Comparison of ENCODE assay signal across 9 cellular contexts in the genomic region with DNA sequence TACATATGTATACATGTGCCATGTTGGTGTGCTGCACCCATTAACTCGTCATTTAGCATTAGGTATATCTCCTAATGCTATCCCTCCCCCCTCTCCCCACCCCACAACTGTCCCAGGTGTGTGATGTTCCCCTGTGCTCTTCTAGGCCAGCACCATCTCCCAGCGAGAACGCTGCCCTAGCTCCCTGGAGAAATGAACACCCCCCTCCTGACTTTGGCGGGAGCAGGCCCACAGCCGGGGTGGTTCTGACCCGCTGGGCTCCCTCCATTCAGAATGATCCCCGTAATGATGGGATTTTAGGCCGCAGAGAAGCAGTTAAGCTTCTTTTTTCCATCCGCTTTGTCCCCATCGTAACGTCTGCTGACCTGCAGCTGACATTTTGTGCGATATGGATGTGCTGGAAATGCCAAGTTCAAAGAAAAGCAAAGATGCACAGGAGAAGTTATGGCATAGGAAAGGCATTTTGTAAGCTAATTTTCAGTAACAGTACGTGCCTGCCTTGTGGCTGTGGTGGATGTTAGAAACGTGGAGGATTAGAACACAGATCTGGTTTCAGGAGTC. TPM values are rescaled to one million over a fixed set of nuclear protein-coding genes. Genes with fewer than 3 reads are reported as not detected.
DNase-seq lines count a peak whose midpoint lies in the region; ATAC-seq, FAIRE-seq and TF ChIP-seq lines count a peak whose summit lies in the region.
"Had no signal": no experiment of that assay in that cellular context is flagged by ENCODE, and none has a peak within 500 bp of the region (broad histone marks: within the 10 kb centered on the region; RNA-seq: fewer than 3 reads in every experiment).

No MANE protein-coding gene starts in this region.

- FAIRE-seq in frontal cortex (lab: Jason Lieb, UNC) = no peak

- peaks cover 63% of the 10 kb centered on the region for H3K4me1 ChIP-seq in BLaER1
- peaks cover 8 to 32% of the 10 kb centered on the region in 2 donors for H3K4me1 ChIP-seq in naive thymus-derived CD4-positive, alpha-beta T cell (ENCODE audit: control insufficient read depth in 2 of 2, insufficient read depth in 2 of 2, low read length in 2 of 2)

- no peak for DNase-seq in GM12865 (ENCODE audit: low read depth)
- no peak for DNase-seq in activated naive CD8-positive, alpha-beta T cell treated with anti-CD3 and anti-CD28 coated beads, Interleukin-2, amount 50 U/mL, for 24 hours
- peak in 1 of 9 donors; percentile 21 for DNase-seq in naive thymus-derived CD4-positive, alpha-beta T cell
- DNase-seq in epidermal melanocyte (ENCODE audit: insufficient read length, low spot score) = no peak
- DNase-seq in activated gamma-delta T cell treated with Interleukin-2 at 50 U/mL for 16 hours = no peak
- DNase-seq in frontal cortex (ENCODE audit: low spot score in 2 of 2) = no peak

- CTCF ChIA-PET in naive thymus-derived CD4-positive, alpha-beta T cell (lab: Charles Lee) = interaction anchor here (0.7 to 12.7 kb wide), 15 partner anchors 8 to 385 kb away, joined by 3 to 315 read pairs (median 9); a partner anchor contains a TSS

- no peak overlapping the region for H3K27ac ChIP-seq in BLaER1
- peak overlapping the region; percentile 85 for H3K27ac ChIP-seq in naive thymus-derived CD4-positive, alpha-beta T cell (ENCODE audit: low read depth, low read length)
- H3K27ac ChIP-seq: parathyroid adenoma had no signal

- no peaks in the 10 kb centered on the region for H3K9me3 Mint-ChIP-seq in activated naive CD8-positive, alpha-beta T cell treated with anti-CD3 and anti-CD28 coated beads, Interleukin-2, amount 50 U/mL, for 24 hours
- H3K9me3 Mint-ChIP-seq in naive thymus-derived CD4-positive, alpha-beta T cell = no peaks in the 10 kb centered on the region

- intact Hi-C loops in naive thymus-derived CD4-positive, alpha-beta T cell (cut with micrococcal nuclease) = loop anchor here (1.0 to 5.0 kb wide), 8 partner anchors 16 to 470 kb away; a partner anchor contains a TSS

- peak overlapping the region; percentile 54 for H3K9ac ChIP-seq in BLaER1
- H3K9ac ChIP-seq: parathyroid adenoma had no signal

- ATAC-seq in activated naive CD8-positive, alpha-beta T cell treated with anti-CD3 and anti-CD28 coated beads, Interleukin-2, amount 50 U/mL, for 24 hours = no peak
- ATAC-seq in naive thymus-derived CD4-positive, alpha-beta T cell = no peak
- ATAC-seq in HG03280 (IDR thresholded peaks at IDR 0.05; ENCODE audit: unreplicated experiment) = no peak

- peak overlapping the region; percentile 79 for H3K4me3 Mint-ChIP-seq in activated naive CD8-positive, alpha-beta T cell treated with anti-CD3 and anti-CD28 coated beads, Interleukin-2, amount 50 U/mL, for 24 hours
- peak overlapping the region; percentile 61 to 94 (median 86) for H3K4me3 Mint-ChIP-seq in naive thymus-derived CD4-positive, alpha-beta T cell

- H3K4me2 ChIP-seq in BLaER1 = peak overlapping the region; percentile 90

- peaks cover 4% of the 10 kb centered on the region for H3K36me3 ChIP-seq in BLaER1
- H3K36me3 ChIP-seq in naive thymus-derived CD4-positive, alpha-beta T cell (ENCODE audit: control insufficient read depth in 2 of 3, insufficient read depth in 3 of 3, low read length in 3 of 3) = peaks cover 0 to 1% (median 0%) of the 10 kb centered on the region in 3 experiments

- H3K27me3 ChIP-seq in BLaER1 = no peaks in the 10 kb centered on the region
- H3K27me3 ChIP-seq in naive thymus-derived CD4-positive, alpha-beta T cell (ENCODE audit: control insufficient read depth in 2 of 2, insufficient read depth in 2 of 2, low read length in 2 of 2) = no peaks in the 10 kb centered on the region

- H3K27me3 Mint-ChIP-seq in activated naive CD8-positive, alpha-beta T cell treated with anti-CD3 and anti-CD28 coated beads, Interleukin-2, amount 50 U/mL, for 24 hours = no peaks in the 10 kb centered on the region
- H3K27me3 Mint-ChIP-seq in naive thymus-derived CD4-positive, alpha-beta T cell = peaks cover 0 to 2% (median 0%) of the 10 kb centered on the region in 5 donors

- no peaks in the 10 kb centered on the region for H4K20me1 ChIP-seq in BLaER1

- POLR2A ChIA-PET in naive thymus-derived CD4-positive, alpha-beta T cell (lab: Charles Lee) = interaction anchor here (0.6 to 9.4 kb wide), 16 partner anchors 8 to 219 kb away, joined by 3 to 290 read pairs (median 4); a partner anchor contains a TSS

- no peaks in the 10 kb centered on the region for H3K9me3 ChIP-seq in BLaER1
- H3K9me3 ChIP-seq in naive thymus-derived CD4-positive, alpha-beta T cell (ENCODE audit: control insufficient read depth in 2 of 3, low read length in 3 of 3) = no peaks in the 10 kb centered on the region

- peaks cover 52% of the 10 kb centered on the region for H3K4me1 Mint-ChIP-seq in activated naive CD8-positive, alpha-beta T cell treated with anti-CD3 and anti-CD28 coated beads, Interleukin-2, amount 50 U/mL, for 24 hours
- H3K4me1 Mint-ChIP-seq in naive thymus-derived CD4-positive, alpha-beta T cell = peaks cover 19 to 66% (median 61%) of the 10 kb centered on the region in 7 donors

- H3K4me3 ChIP-seq in BLaER1 (peak overlapping the region; percentile 60), GM12865 (ENCODE audit: low read depth, low read length) (peak overlapping the region; percentile 66)
- H3K4me3 ChIP-seq in naive thymus-derived CD4-positive, alpha-beta T cell (ENCODE audit: low read length) = peak overlapping the region; percentile 3

- TF ChIP-seq CTCF in GM12865 (IDR thresholded peaks at IDR 0.05; ENCODE audit: insufficient read depth, low read depth, low read length, missing control alignments) = no peak

- H3K36me3 Mint-ChIP-seq in activated naive CD8-positive, alpha-beta T cell treated with anti-CD3 and anti-CD28 coated beads, Interleukin-2, amount 50 U/mL, for 24 hours (ENCODE audit: low read depth) = peaks cover 2% of the 10 kb centered on the region
- H3K36me3 Mint-ChIP-seq in naive thymus-derived CD4-positive, alpha-beta T cell = peaks cover 0 to 16% (median 12%) of the 10 kb centered on the region in 5 donors

- peak overlapping the region; percentile 79 for H3K27ac Mint-ChIP-seq in activated naive CD8-positive, alpha-beta T cell treated with anti-CD3 and anti-CD28 coated beads, Interleukin-2, amount 50 U/mL, for 24 hours
- H3K27ac Mint-ChIP-seq in naive thymus-derived CD4-positive, alpha-beta T cell = peak overlapping the region; percentile 88 to 99 (median 96)

RNA-seq across cellular contexts. Expression of a gene that starts 39.3 kb away (rescaled TPM):
- 100 to 1,000 TPM; 104 to 250 (median 156) TPM for total RNA-seq in naive thymus-derived CD4-positive, alpha-beta T cell
- 1 to 10 TPM; 4.0 to 7.3 TPM for polyA plus RNA-seq in naive thymus-derived CD4-positive, alpha-beta T cell
- 6.9 TPM for total RNA-seq in frontal cortex

Comparison
In these comparisons a context has a peak if more than half of its experiments do, and no peak if none do; other contexts are left out.
1. H3K4me3 ChIP-seq: peak in every context shown above with its lines; median percentile 66 in GM12865; 60 in BLaER1; 3 in naive thymus-derived CD4-positive, alpha-beta T cell.
2. RNA of a gene that starts 39.3 kb away (total RNA-seq): 104 to 250 TPM in naive thymus-derived CD4-positive, alpha-beta T cell; 6.9 TPM in frontal cortex (single experiment); every median in the first group is over 10 times any median in the second.